Comparison of ENCODE assay signal across 24 cellular contexts in genomic region chr15:27669641-27670040, GRCh38.
DNase-seq lines count a peak whose midpoint lies in the region; ATAC-seq, FAIRE-seq and TF ChIP-seq lines count a peak whose summit lies in the region.
"Had no signal": no experiment of that assay in that cellular context is flagged by ENCODE, and none has a peak within 500 bp of the region (broad histone marks: within the 10 kb centered on the region; RNA-seq: fewer than 3 reads in every experiment).

No MANE protein-coding gene starts in this region.

- FAIRE-seq in HepG2 (lab: Jason Lieb, UNC) = no peak
- FAIRE-seq: A204.1, GM12878, HTR-8/SVneo had no signal

- peak; percentile 71 for ATAC-seq in HepG2
- no peak for ATAC-seq in activated T-helper 17 cell treated with anti-CD3 and anti-CD28 coated beads, Interleukin-2, amount 50 U/mL, for 72 hours (replicated peaks)
- no peak for ATAC-seq in WTC11
- ATAC-seq in GM18511 (IDR thresholded peaks at IDR 0.05; ENCODE audit: unreplicated experiment) = no peak
- ATAC-seq: CD8-positive, alpha-beta T cell; GM12878; HCT116 had no signal

- WGBS in HepG2 (ENCODE audit: low lambda C conversion rate) = 6% methylated on average over 10 of the region's 10 CpGs

- no peaks in the 10 kb centered on the region for H3K9me3 ChIP-seq in HepG2 (ENCODE audit: low read length)
- H3K9me3 ChIP-seq: Caco-2 had no signal

- POLR2A ChIA-PET in HepG2 (lab: Yijun Ruan, JAX) = no interaction called here
- POLR2A ChIA-PET in WTC11 (lab: Charles Lee) = no interaction called here

- H2AFZ ChIP-seq in HepG2 (ENCODE audit: low read length) = no peak overlapping the region

- in situ Hi-C loops in HepG2 (cut with HindIII; ENCODE audit: extremely low pct_ligation_motif_present, low pct_unique_long_range_greater_than_20kb) = loop anchor here (10.0 kb wide), 1 partner anchor 345 kb away; no protein-coding TSS in a partner anchor

- no peak overlapping the region for H3K4me2 ChIP-seq in HepG2 (ENCODE audit: low read depth, low read length)

- H3K4me1 ChIP-seq in HepG2 (ENCODE audit: insufficient read depth, low read length) = peaks cover 6% of the 10 kb centered on the region; the same call in 1 of the 2 replicates
- H3K4me1 ChIP-seq: Caco-2 had no signal

- H3K79me2 ChIP-seq in HepG2 (ENCODE audit: insufficient read depth, low read length) = no peaks in the 10 kb centered on the region

- no peaks in the 10 kb centered on the region for H3K9me3 Mint-ChIP-seq in activated T-helper 17 cell treated with anti-CD3 and anti-CD28 coated beads, Interleukin-2, amount 50 U/mL, for 72 hours
- no peaks in the 10 kb centered on the region for H3K9me3 Mint-ChIP-seq in WTC11

- H3K27me3 ChIP-seq in HepG2 (ENCODE audit: control insufficient read depth in 1 of 2, insufficient read depth in 2 of 2, low read length in 2 of 2) = no peaks in the 10 kb centered on the region; a peak in 1 of 5 replicates

- no peak overlapping the region for H3K27ac ChIP-seq in HepG2 (ENCODE audit: extremely low read length, insufficient read depth, low read length)

- H3K4me3 ChIP-seq in epithelial cell of proximal tubule (ENCODE audit: low read depth, low read length) = no peak overlapping the region
- H3K4me3 ChIP-seq in HepG2 (replicated peaks in 1 of 3; ENCODE audit: insufficient read depth in 1 of 3, low read depth in 2 of 3, low read length in 3 of 3) = no peak overlapping the region
- H3K4me3 ChIP-seq: GM12878 had no signal

- no peaks in the 10 kb centered on the region for H3K36me3 Mint-ChIP-seq in activated T-helper 17 cell treated with anti-CD3 and anti-CD28 coated beads, Interleukin-2, amount 50 U/mL, for 72 hours (ENCODE audit: low read depth)
- H3K36me3 Mint-ChIP-seq in WTC11 = no peaks in the 10 kb centered on the region
- H3K36me3 Mint-ChIP-seq: CD8-positive, alpha-beta T cell had no signal

- no peaks in the 10 kb centered on the region for H3K36me3 ChIP-seq in HepG2 (replicated peaks in 1 of 2; ENCODE audit: control insufficient read depth in 1 of 2, insufficient read depth in 2 of 2, low read length in 2 of 2)

- intact Hi-C loops in HepG2 (cut with micrococcal nuclease; ENCODE audit: unreplicated experiment) = no loop called here

- no peaks in the 10 kb centered on the region for H3K27me3 Mint-ChIP-seq in activated T-helper 17 cell treated with anti-CD3 and anti-CD28 coated beads, Interleukin-2, amount 50 U/mL, for 72 hours
- H3K27me3 Mint-ChIP-seq in WTC11 (ENCODE audit: low read depth) = no peaks in the 10 kb centered on the region

- H3K4me3 Mint-ChIP-seq in activated T-helper 17 cell treated with anti-CD3 and anti-CD28 coated beads, Interleukin-2, amount 50 U/mL, for 72 hours = no peak overlapping the region
- H3K4me3 Mint-ChIP-seq in WTC11 = no peak overlapping the region
- H3K4me3 Mint-ChIP-seq: CD8-positive, alpha-beta T cell had no signal

- TF ChIP-seq EP300 in HepG2 (IDR thresholded peaks at IDR 0.05; ENCODE audit: low read depth in 2 of 2, low read length in 2 of 2) (no peak), HepG2 (CRISPR knock-in tag; IDR thresholded peaks at IDR 0.05; ENCODE audit: borderline replicate concordance) (no peak)

- H3K4me1 Mint-ChIP-seq in activated T-helper 17 cell treated with anti-CD3 and anti-CD28 coated beads, Interleukin-2, amount 50 U/mL, for 72 hours = no peaks in the 10 kb centered on the region
- peaks cover 24% of the 10 kb centered on the region for H3K4me1 Mint-ChIP-seq in WTC11

- H4K20me1 ChIP-seq in HepG2 (ENCODE audit: insufficient read depth, low read length) = no peaks in the 10 kb centered on the region

- CTCF ChIA-PET in HepG2 (lab: Yijun Ruan, JAX; ENCODE audit: low intra/inter-chr PET ratio, low total read pairs) (no interaction called here), WTC11 (lab: Charles Lee) (interaction anchor here (1.1 kb wide), 1 partner anchor 11 kb away, joined by 3 read pairs; no protein-coding TSS in a partner anchor)

- no peak for TF ChIP-seq RAD21 in HepG2 (CRISPR knock-in tag; IDR thresholded peaks at IDR 0.05)

- BruUV-seq in HepG2 (replicated peaks; lab: Mats Ljungman, UMichigan) = no TSS peak

- H3K9ac ChIP-seq in HepG2 (ENCODE audit: insufficient read depth, low read depth, low read length) = no peak overlapping the region

- no peak for TF ChIP-seq POLR2A in HepG2 (IDR thresholded peaks at IDR 0.05; ENCODE audit: insufficient read depth in 1 of 2, low read depth in 2 of 2, low read length in 2 of 2)

- DNase-seq in HT1080 (ENCODE audit: low read depth) (peak; percentile 30), epithelial cell of proximal tubule (ENCODE audit: low read depth) (peak; percentile 96), HepG2 (ENCODE audit: low spot score) (peak; percentile 13), hepatic stellate cell (ENCODE audit: low spot score) (no peak), WTC11 (ENCODE audit: low spot score) (no peak)
- DNase-seq: AML-193; C1 segment of cervical spinal cord; Caco-2; CD8-positive, alpha-beta T cell; DMS 273 treated with DMSO at 0.1 percent for 48 hours; DMS79; EL; GDM1; KBM-7; MM.1S; NCI-H1417 treated with DMSO at 0.1 percent for 48 hours; NCI-H1694 treated with DMSO at 0.1 percent for 48 hours; SHP77 treated with DMSO at 0.1 percent for 48 hours had no signal

- no peak overlapping the region for H3K27ac Mint-ChIP-seq in activated T-helper 17 cell treated with anti-CD3 and anti-CD28 coated beads, Interleukin-2, amount 50 U/mL, for 72 hours
- H3K27ac Mint-ChIP-seq in WTC11 = no peak overlapping the region
- H3K27ac Mint-ChIP-seq: CD8-positive, alpha-beta T cell had no signal

- TF ChIP-seq CTCF in epithelial cell of proximal tubule (conservative IDR thresholded peaks at IDR 0.05; ENCODE audit: low read depth, low read length) (no peak), HepG2 (CRISPR knock-in tag; IDR thresholded peaks at IDR 0.05) (no peak), WTC11 (IDR thresholded peaks at IDR 0.05) (no peak)

TF ChIP-seq in HepG2, 621 proteins besides CTCF, POLR2A, EP300 and RAD21 (continues in another document):
- TF ChIP-seq MNT (IDR thresholded peaks at IDR 0.05) = peak; percentile 12; the same call in 1 of the 2 replicates
- TF ChIP-seq HOXD1 (CRISPR knock-in tag; IDR thresholded peaks at IDR 0.05) = no peak
- TF ChIP-seq EEA1 (CRISPR knock-in tag; IDR thresholded peaks at IDR 0.05; ENCODE audit: borderline replicate concordance) = no peak
- TF ChIP-seq HNF4A (CRISPR knock-in tag; IDR thresholded peaks at IDR 0.05) = peak; percentile 19; the same call in 1 of the 2 replicates
- peak; percentile 69 for TF ChIP-seq BHLHE40 (IDR thresholded peaks at IDR 0.05; ENCODE audit: low read length)

TF ChIP-seq in WTC11, 78 proteins besides CTCF, POLR2A, EP300 and RAD21 (continues in another document):
- TF ChIP-seq CREB1 (CRISPR knock-in tag; IDR thresholded peaks at IDR 0.05) (no peak), CREM (CRISPR knock-in tag; IDR thresholded peaks at IDR 0.05) (no peak), AFF4 (CRISPR knock-in tag; IDR thresholded peaks at IDR 0.05; ENCODE audit: borderline replicate concordance) (no peak), NFYB (CRISPR knock-in tag; conservative IDR thresholded peaks at IDR 0.05; ENCODE audit: low read depth) (no peak), FOXJ3 (CRISPR knock-in tag; IDR thresholded peaks at IDR 0.05; ENCODE audit: borderline replicate concordance) (no peak), ZBTB21 (CRISPR knock-in tag; IDR thresholded peaks at IDR 0.05; ENCODE audit: borderline replicate concordance) (no peak), IRF2 (CRISPR knock-in tag; IDR thresholded peaks at IDR 0.05; ENCODE audit: borderline replicate concordance, low read depth) (no peak), SP1 (CRISPR knock-in tag; conservative IDR thresholded peaks at IDR 0.05) (no peak)
- TF ChIP-seq, protein P1, sequence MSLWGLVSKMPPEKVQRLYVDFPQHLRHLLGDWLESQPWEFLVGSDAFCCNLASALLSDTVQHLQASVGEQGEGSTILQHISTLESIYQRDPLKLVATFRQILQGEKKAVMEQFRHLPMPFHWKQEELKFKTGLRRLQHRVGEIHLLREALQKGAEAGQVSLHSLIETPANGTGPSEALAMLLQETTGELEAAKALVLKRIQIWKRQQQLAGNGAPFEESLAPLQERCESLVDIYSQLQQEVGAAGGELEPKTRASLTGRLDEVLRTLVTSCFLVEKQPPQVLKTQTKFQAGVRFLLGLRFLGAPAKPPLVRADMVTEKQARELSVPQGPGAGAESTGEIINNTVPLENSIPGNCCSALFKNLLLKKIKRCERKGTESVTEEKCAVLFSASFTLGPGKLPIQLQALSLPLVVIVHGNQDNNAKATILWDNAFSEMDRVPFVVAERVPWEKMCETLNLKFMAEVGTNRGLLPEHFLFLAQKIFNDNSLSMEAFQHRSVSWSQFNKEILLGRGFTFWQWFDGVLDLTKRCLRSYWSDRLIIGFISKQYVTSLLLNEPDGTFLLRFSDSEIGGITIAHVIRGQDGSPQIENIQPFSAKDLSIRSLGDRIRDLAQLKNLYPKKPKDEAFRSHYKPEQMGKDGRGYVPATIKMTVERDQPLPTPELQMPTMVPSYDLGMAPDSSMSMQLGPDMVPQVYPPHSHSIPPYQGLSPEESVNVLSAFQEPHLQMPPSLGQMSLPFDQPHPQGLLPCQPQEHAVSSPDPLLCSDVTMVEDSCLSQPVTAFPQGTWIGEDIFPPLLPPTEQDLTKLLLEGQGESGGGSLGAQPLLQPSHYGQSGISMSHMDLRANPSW (CRISPR knock-in tag; conservative IDR thresholded peaks at IDR 0.05; ENCODE audit: low read depth) = no peak

Comparison
In these comparisons a context has a peak if more than half of its experiments do, and no peak if none do; other contexts are left out.
1. DNase-seq: peak in HT1080 (single experiment), epithelial cell of proximal tubule (single experiment) and HepG2 (single experiment); none in hepatic stellate cell (single experiment) and WTC11 (single experiment).